30 cellular contexts compared by ENCODE assay signal in genomic region chr19:54124393-54124792, GRCh38. TPM values are rescaled to one million over a fixed set of nuclear protein-coding genes. Genes with fewer than 3 reads are reported as not detected.
"Had no signal": no experiment of that assay in that cellular context is flagged by ENCODE, and none has a peak within 500 bp of the region (broad histone marks: within the 10 kb centered on the region; RNA-seq: fewer than 3 reads in every experiment).

No MANE protein-coding gene starts in this region.

- DNase-seq: naive thymus-derived CD8-positive, alpha-beta T cell; nephron progenitor cell; occipital lobe; ovary; posterior cingulate gyrus; psoas muscle; spleen; stimulated activated CD4-positive, alpha-beta T cell treated with anti-CD3 and anti-CD28 coated beads, Interleukin-12 subunit alpha, Interleukin-12 subunit beta, amount 100 ng/mL, for 4 hours; stimulated activated CD4-positive, alpha-beta T cell treated with anti-CD3 and anti-CD28 coated beads, Interleukin-1b, Interleukin-23, amount 100 ng/mL, for 48 hours; stimulated activated CD4-positive, alpha-beta T cell treated with anti-CD3 and anti-CD28 coated beads, Interleukin-4, amount 100 ng/mL, for 1 hour; stimulated activated CD4-positive, alpha-beta T cell treated with anti-CD3 and anti-CD28 coated beads, Interleukin-4, amount 100 ng/mL, for 4 hours; stimulated activated CD8-positive, alpha-beta memory T cell treated with anti-CD3 and anti-CD28 coated beads, Interleukin-4, amount 100 ng/mL, for 48 hours; stimulated activated naive CD4-positive, alpha-beta T cell; stimulated activated naive CD8-positive, alpha-beta T cell treated with anti-CD3 and anti-CD28 coated beads, Interleukin-15, amount 100 ng/mL, for 72 hours; stimulated activated naive CD8-positive, alpha-beta T cell treated with anti-CD3 and anti-CD28 coated beads, Interleukin-15, Interleukin-2, amounts not matched to agents 100 U/mL and 50 U/mL, for 24 hours; substantia nigra; testis; tibial artery; transverse colon; upper lobe of right lung; uterus had no signal

- H2AFZ ChIP-seq: parathyroid adenoma had no signal

- H3K27ac ChIP-seq: ovary, parathyroid adenoma, psoas muscle, skin epidermis, spleen, suprapubic skin, testis, tibial artery, transverse colon, upper lobe of right lung, uterus had no signal

- H3K36me3 ChIP-seq: ovary, uterus had no signal

- H3K4me1 ChIP-seq: parathyroid adenoma, psoas muscle, spleen, suprapubic skin, testis, tibial artery, transverse colon, upper lobe of right lung, uterus had no signal

- H3K27me3 ChIP-seq: ovary, spleen, suprapubic skin, testis, tibial artery, transverse colon, upper lobe of right lung, uterus had no signal

- H3K9me3 Mint-ChIP-seq: naive thymus-derived CD8-positive, alpha-beta T cell; natural killer cell treated with Interleukin-12 subunit alpha and Interleukin-12 subunit beta and Interleukin-15 and Interleukin-18, amount 100 ng/mL, for 72 hours; nephron progenitor cell; neural crest cell; stimulated activated memory B cell treated with anti-CD40 and anti-IgM and Interleukin-4, amounts not matched to agents 10 μg/mL and 1 μg/mL and 100 μg/mL, for 72 hours; stimulated activated naive CD8-positive, alpha-beta T cell treated with anti-CD3 and anti-CD28 coated beads, Interleukin-15, amount 100 ng/mL, for 72 hours; type B pancreatic cell had no signal

- H3K4me1 Mint-ChIP-seq: nephron progenitor cell; neural crest cell; stimulated activated memory B cell treated with anti-CD40 and anti-IgM and Interleukin-4, amounts not matched to agents 10 μg/mL and 1 μg/mL and 100 μg/mL, for 72 hours; stimulated activated naive CD8-positive, alpha-beta T cell treated with anti-CD3 and anti-CD28 coated beads, Interleukin-15, amount 100 ng/mL, for 72 hours had no signal

- H3K36me3 Mint-ChIP-seq: natural killer cell treated with Interleukin-12 subunit alpha and Interleukin-12 subunit beta and Interleukin-15 and Interleukin-18, amount 100 ng/mL, for 72 hours had no signal

- H3K27ac Mint-ChIP-seq: naive thymus-derived CD8-positive, alpha-beta T cell; natural killer cell treated with Interleukin-12 subunit alpha and Interleukin-12 subunit beta and Interleukin-15 and Interleukin-18, amount 100 ng/mL, for 72 hours; nephron progenitor cell; progenitor cell of endocrine pancreas; stimulated activated memory B cell treated with anti-CD40 and anti-IgM and Interleukin-4, amounts not matched to agents 10 μg/mL and 1 μg/mL and 100 μg/mL, for 72 hours; stimulated activated naive CD8-positive, alpha-beta T cell treated with anti-CD3 and anti-CD28 coated beads, Interleukin-15, amount 100 ng/mL, for 72 hours; type B pancreatic cell had no signal

- H3K4me3 Mint-ChIP-seq: naive thymus-derived CD8-positive, alpha-beta T cell; natural killer cell treated with Interleukin-12 subunit alpha and Interleukin-12 subunit beta and Interleukin-15 and Interleukin-18, amount 100 ng/mL, for 72 hours; nephron progenitor cell; neural crest cell; stimulated activated memory B cell treated with anti-CD40 and anti-IgM and Interleukin-4, amounts not matched to agents 10 μg/mL and 1 μg/mL and 100 μg/mL, for 72 hours; stimulated activated naive CD8-positive, alpha-beta T cell treated with anti-CD3 and anti-CD28 coated beads, Interleukin-15, amount 100 ng/mL, for 72 hours; type B pancreatic cell had no signal

- H3K4me3 ChIP-seq: ovary, psoas muscle, skin epidermis, smooth muscle cell, spleen, suprapubic skin, testis, tibial artery, transverse colon, upper lobe of right lung, uterus had no signal

- H3K9ac ChIP-seq: parathyroid adenoma had no signal

- H3K27me3 Mint-ChIP-seq: naive thymus-derived CD8-positive, alpha-beta T cell; natural killer cell treated with Interleukin-12 subunit alpha and Interleukin-12 subunit beta and Interleukin-15 and Interleukin-18, amount 100 ng/mL, for 72 hours; progenitor cell of endocrine pancreas; stimulated activated memory B cell treated with anti-CD40 and anti-IgM and Interleukin-4, amounts not matched to agents 10 μg/mL and 1 μg/mL and 100 μg/mL, for 72 hours; stimulated activated naive CD8-positive, alpha-beta T cell treated with anti-CD3 and anti-CD28 coated beads, Interleukin-15, amount 100 ng/mL, for 72 hours; type B pancreatic cell had no signal

- H3K4me2 ChIP-seq: smooth muscle cell had no signal

- H3K79me2 ChIP-seq: parathyroid adenoma had no signal

- H3K9me3 ChIP-seq: ovary, psoas muscle, spleen, suprapubic skin, testis, tibial artery, transverse colon, upper lobe of right lung, uterus had no signal

RNA-seq across cellular contexts. Expression of gene OSCAR, which starts 23.8 kb away (rescaled TPM):
- total RNA-seq: neural crest cell, progenitor cell of endocrine pancreas, smooth muscle cell had no signal
